Comparison of ENCODE assay signal across 1 cellular context in genomic region chr4:186643501-186644315, GRCh38.
A peak's percentile ranks its signal among the peaks of the same experiment; 100 is the strongest.
TF ChIP-seq lines count a peak whose summit lies in the region.

No MANE protein-coding gene starts in this region.

TF ChIP-seq in HepG2, 621 proteins besides CTCF, POLR2A, EP300 and RAD21 (continued from another document and continues in another):
- TF ChIP-seq PBX2 (CRISPR knock-in tag; IDR thresholded peaks at IDR 0.05) = no peak
- no peak for TF ChIP-seq NR3C1 (CRISPR knock-in tag; IDR thresholded peaks at IDR 0.05)
- peak; percentile 14; the same call in 1 of the 2 replicates for TF ChIP-seq NR2F2 (IDR thresholded peaks at IDR 0.05; ENCODE audit: borderline replicate concordance, low read depth)
- no peak for TF ChIP-seq PITX1 (CRISPR knock-in tag; IDR thresholded peaks at IDR 0.05)
- peak; percentile 39; the same call in 1 of the 2 replicates for TF ChIP-seq TBX3 (IDR thresholded peaks at IDR 0.05; ENCODE audit: borderline replicate concordance)
- TF ChIP-seq SMARCC2 (IDR thresholded peaks at IDR 0.05) = no peak
- peak; percentile 27; the same call in 1 of the 2 replicates for TF ChIP-seq MED13 (CRISPR knock-in tag; IDR thresholded peaks at IDR 0.05)
- no peak for TF ChIP-seq ZNF430 (CRISPR knock-in tag; IDR thresholded peaks at IDR 0.05)
- TF ChIP-seq ZNF7 (CRISPR knock-in tag; IDR thresholded peaks at IDR 0.05) = no peak
- peak; percentile 81; the same call in 1 of the 2 replicates for TF ChIP-seq AHDC1 (CRISPR knock-in tag; IDR thresholded peaks at IDR 0.05; ENCODE audit: borderline replicate concordance)
- peak; percentile 84; the same call in 1 of the 2 replicates for TF ChIP-seq ZFP1 (CRISPR knock-in tag; IDR thresholded peaks at IDR 0.05)
- TF ChIP-seq NFE2L1 (CRISPR knock-in tag; IDR thresholded peaks at IDR 0.05; ENCODE audit: borderline replicate concordance) = no peak
- TF ChIP-seq RARA (CRISPR knock-in tag; IDR thresholded peaks at IDR 0.05) = peak; percentile 48; the same call in 1 of the 2 replicates
- TF ChIP-seq NKX3-1 (CRISPR knock-in tag; IDR thresholded peaks at IDR 0.05) = no peak
- no peak for TF ChIP-seq FOXP1 (IDR thresholded peaks at IDR 0.05)
- peak; percentile 55; the same call in 1 of the 2 replicates for TF ChIP-seq FOXP1 (CRISPR knock-in tag; IDR thresholded peaks at IDR 0.05)
- TF ChIP-seq ZSCAN31 (CRISPR knock-in tag; IDR thresholded peaks at IDR 0.05; ENCODE audit: low read depth) = no peak
- no peak for TF ChIP-seq SETDB1 (CRISPR knock-in tag; IDR thresholded peaks at IDR 0.05; ENCODE audit: borderline replicate concordance)
- TF ChIP-seq MAZ (IDR thresholded peaks at IDR 0.05; ENCODE audit: borderline replicate concordance, low read depth, low read length) = no peak
- TF ChIP-seq MAZ (CRISPR knock-in tag; IDR thresholded peaks at IDR 0.05; ENCODE audit: low read depth) = no peak
- no peak for TF ChIP-seq SP4 (CRISPR knock-in tag; IDR thresholded peaks at IDR 0.05)
- TF ChIP-seq ZNF343 (CRISPR knock-in tag; IDR thresholded peaks at IDR 0.05) = no peak
- no peak for TF ChIP-seq MLXIP (CRISPR knock-in tag; IDR thresholded peaks at IDR 0.05; ENCODE audit: borderline replicate concordance)
- TF ChIP-seq RBFOX2 (IDR thresholded peaks at IDR 0.05; ENCODE audit: low read depth, low read length) = no peak
- TF ChIP-seq ZNF746 (CRISPR knock-in tag; IDR thresholded peaks at IDR 0.05) = no peak
- TF ChIP-seq TFAP4 (IDR thresholded peaks at IDR 0.05; ENCODE audit: borderline replicate concordance, low read depth) = peak; percentile 69
- TF ChIP-seq TFDP2 (CRISPR knock-in tag; IDR thresholded peaks at IDR 0.05) = no peak; the same call in 1 of the 2 replicates
- TF ChIP-seq HNF4G (IDR thresholded peaks at IDR 0.05; ENCODE audit: borderline replicate concordance, low read depth, low read length) = peak; percentile 71; the same call in 1 of the 2 replicates
- 0 out of 2 replicates have a peak, but pooled peaks have one; percentile 25 for TF ChIP-seq HNF4G (CRISPR knock-in tag; IDR thresholded peaks at IDR 0.05; ENCODE audit: borderline replicate concordance, low read depth)
- no peak for TF ChIP-seq TEAD3 (CRISPR knock-in tag; optimal IDR thresholded peaks at IDR 0.05; ENCODE audit: borderline replicate concordance)
- TF ChIP-seq ZNF607 (CRISPR knock-in tag; IDR thresholded peaks at IDR 0.05; ENCODE audit: borderline replicate concordance) = no peak
- TF ChIP-seq FOSL2 (CRISPR knock-in tag; IDR thresholded peaks at IDR 0.05) = peak; percentile 91
- TF ChIP-seq ZNF280D (CRISPR knock-in tag; IDR thresholded peaks at IDR 0.05) = no peak
- no peak for TF ChIP-seq ZNF687 (CRISPR knock-in tag; IDR thresholded peaks at IDR 0.05)
- TF ChIP-seq ZNF138 (CRISPR knock-in tag; IDR thresholded peaks at IDR 0.05; ENCODE audit: low read depth) = no peak
- no peak for TF ChIP-seq ZZZ3 (CRISPR knock-in tag; IDR thresholded peaks at IDR 0.05; ENCODE audit: borderline replicate concordance)
- no peak for TF ChIP-seq EHMT2 (IDR thresholded peaks at IDR 0.05; ENCODE audit: borderline replicate concordance, low read depth, low read length)
- no peak for TF ChIP-seq GRHL1 (CRISPR knock-in tag; conservative IDR thresholded peaks at IDR 0.05)
- peak; percentile 39 for TF ChIP-seq ZMAT3 (CRISPR knock-in tag; conservative IDR thresholded peaks at IDR 0.05)
- no peak for TF ChIP-seq IKZF1 (IDR thresholded peaks at IDR 0.05)
- no peak; the same call in 1 of the 2 replicates for TF ChIP-seq POLR2AphosphoS5 (IDR thresholded peaks at IDR 0.05; ENCODE audit: low read depth, low read length)
- no peak for TF ChIP-seq MXI1 (IDR thresholded peaks at IDR 0.05; ENCODE audit: borderline replicate concordance, low read depth, low read length)
- peak; percentile 76; the same call in 1 of the 2 replicates for TF ChIP-seq TOE1 (CRISPR knock-in tag; IDR thresholded peaks at IDR 0.05)
